In genomic region chr16:88651276-88651988, GRCh38 we compare ENCODE assay signal across 6 cellular contexts. TPM values are rescaled to one million over a fixed set of nuclear protein-coding genes. Genes with fewer than 3 reads are reported as not detected.
A peak's percentile ranks its signal among the peaks of the same experiment; 100 is the strongest.
DNase-seq lines count a peak whose midpoint lies in the region; ATAC-seq, FAIRE-seq and TF ChIP-seq lines count a peak whose summit lies in the region.

No MANE protein-coding gene starts in this region.

- H3K4me3 ChIP-seq in A549: peak overlapping the region; percentile 94
- peak overlapping the region; percentile 94 for H3K4me3 ChIP-seq in OCI-LY1 (ENCODE audit: low read depth, low read length, poor library complexity, severe bottlenecking)
- peak overlapping the region; percentile 81 for H3K4me3 ChIP-seq in brain microvascular endothelial cell (ENCODE audit: low read depth, low read length)
- H3K4me3 ChIP-seq in neutrophil (ENCODE audit: low read depth in 1 of 2, low read length in 1 of 2): peak overlapping the region; percentile 78 to 93

- no peaks in the 10 kb centered on the region for H3F3A ChIP-seq in OCI-LY1 (ENCODE audit: insufficient read depth, low read length)

- H3K9me3 ChIP-seq in A549 (no peaks in the 10 kb centered on the region), OCI-LY1 (ENCODE audit: low read length) (no peaks in the 10 kb centered on the region), neutrophil (no peaks in the 10 kb centered on the region)

- peak; percentile 6; a peak in 5 of 6 replicates for ATAC-seq in A549
- ATAC-seq in GM21423 (IDR thresholded peaks at IDR 0.05; ENCODE audit: unreplicated experiment): peak; percentile 70

- in situ Hi-C loops in brain microvascular endothelial cell (cut with HindIII; ENCODE audit: low pct_ligation_motif_present, low sequenced_read_pairs): no loop called here

- no peak overlapping the region for H2AFZ ChIP-seq in OCI-LY1 (ENCODE audit: low read length)

- FAIRE-seq in A549 (lab: Jason Lieb, UNC): no peak

- peak overlapping the region; percentile 89 to 93 for H3K27ac ChIP-seq in A549
- H3K27ac ChIP-seq in OCI-LY1 (ENCODE audit: low read depth, low read length, poor library complexity, severe bottlenecking): peak overlapping the region; percentile 95
- H3K27ac ChIP-seq in brain microvascular endothelial cell: peak overlapping the region; percentile 88
- H3K27ac ChIP-seq in neutrophil: peak overlapping the region; percentile 95

- POLR2A ChIA-PET in A549 (lab: Yijun Ruan, JAX): interaction anchor here (1.5 kb wide), 1 partner anchor 12 kb away, joined by 3 read pairs; the partner anchor contains the start of gene MVD

- TF ChIP-seq CTCF in A549 (IDR thresholded peaks at IDR 0.05): no peak
- TF ChIP-seq CTCF in OCI-LY1 (IDR thresholded peaks at IDR 0.05; ENCODE audit: low read length): no peak
- no peak for TF ChIP-seq CTCF in brain microvascular endothelial cell (IDR thresholded peaks at IDR 0.05; ENCODE audit: low read depth, low read length, missing control alignments)
- TF ChIP-seq CTCF in neutrophil (IDR thresholded peaks at IDR 0.05): no peak

- no peaks in the 10 kb centered on the region for H3K79me2 ChIP-seq in OCI-LY1 (ENCODE audit: insufficient read depth, low read length)

- peak overlapping the region; percentile 96 for H3K9ac ChIP-seq in OCI-LY1 (ENCODE audit: low read length)

- H3K9me2 ChIP-seq in OCI-LY1 (ENCODE audit: low read depth, low read length): no peaks in the 10 kb centered on the region

- TF ChIP-seq EP300 in A549 (IDR thresholded peaks at IDR 0.05): no peak

- CTCF ChIA-PET in A549 (lab: Yijun Ruan, JAX): no interaction called here

- 52% methylated on average over 15 of the region's 24 CpGs for WGBS in A549 (ENCODE audit: missing lambda C conversion rate)

- peak in 1 of 2 experiments; percentile 48 for DNase-seq in A549 (ENCODE audit: low read depth in 1 of 2, low spot score in 1 of 2)
- peak; percentile 56 for DNase-seq in brain microvascular endothelial cell
- DNase-seq in NCI-H2107 (lab: John Stamatoyannopoulos, UW): no peak

- peaks cover 21% of the 10 kb centered on the region for H3K4me1 ChIP-seq in A549
- H3K4me1 ChIP-seq in OCI-LY1 (ENCODE audit: insufficient read depth, low read length, severe bottlenecking): peaks cover 36% of the 10 kb centered on the region
- peaks cover 43 to 48% of the 10 kb centered on the region in 2 experiments for H3K4me1 ChIP-seq in neutrophil (ENCODE audit: control insufficient read depth in 1 of 2, insufficient read depth in 1 of 2, low read depth in 1 of 2, low read length in 1 of 2)

- TF ChIP-seq RAD21 in A549 (conservative IDR thresholded peaks at IDR 0.05 in 1 of 2, IDR thresholded peaks at IDR 0.05 in 1 of 2): no peak

- H3K4me2 ChIP-seq in A549 (peak overlapping the region; percentile 99), OCI-LY1 (ENCODE audit: low read length) (peak overlapping the region; percentile 96)

- H3K27me3 ChIP-seq in OCI-LY1 (ENCODE audit: insufficient read depth, low read length) (no peaks in the 10 kb centered on the region), brain microvascular endothelial cell (replicated peaks) (no peaks in the 10 kb centered on the region), neutrophil (no peaks in the 10 kb centered on the region)

- H4K20me1 ChIP-seq in OCI-LY1 (ENCODE audit: insufficient read depth, low read length): no peaks in the 10 kb centered on the region

- no peak for TF ChIP-seq POLR2A in A549 (IDR thresholded peaks at IDR 0.05; ENCODE audit: low read length)

- H3K36me3 ChIP-seq in OCI-LY1 (ENCODE audit: insufficient read depth, low read length): peaks cover 69% of the 10 kb centered on the region
- H3K36me3 ChIP-seq in brain microvascular endothelial cell (replicated peaks): peaks cover 47% of the 10 kb centered on the region
- peaks cover 27% of the 10 kb centered on the region for H3K36me3 ChIP-seq in neutrophil

TF ChIP-seq in A549, 52 proteins besides CTCF, POLR2A, EP300 and RAD21 (continues in another document):
- no peak for TF ChIP-seq FOSB (CRISPR knock-in tag; IDR thresholded peaks at IDR 0.05)
- no peak for TF ChIP-seq PBX3 (IDR thresholded peaks at IDR 0.05)
- no peak for TF ChIP-seq REST (IDR thresholded peaks at IDR 0.05)
- no peak for TF ChIP-seq ZFP36 (IDR thresholded peaks at IDR 0.05; ENCODE audit: borderline replicate concordance, partially characterized antibody)
- TF ChIP-seq ESRRA (IDR thresholded peaks at IDR 0.05; ENCODE audit: borderline replicate concordance, low read length): no peak
- TF ChIP-seq MAZ (IDR thresholded peaks at IDR 0.05; ENCODE audit: borderline replicate concordance, low read depth, low read length): no peak
- TF ChIP-seq TFCP2L1 (CRISPR knock-in tag; IDR thresholded peaks at IDR 0.05): no peak
- no peak for TF ChIP-seq CHD4 (IDR thresholded peaks at IDR 0.05; ENCODE audit: borderline replicate concordance)
- TF ChIP-seq JUNB (IDR thresholded peaks at IDR 0.05): no peak
- no peak for TF ChIP-seq ZC3H11A (IDR thresholded peaks at IDR 0.05)
- TF ChIP-seq EHF (CRISPR knock-in tag; IDR thresholded peaks at IDR 0.05): no peak

RNA-seq across cellular contexts. Expression of gene CYBA, which starts 0.6 kb away (rescaled TPM):
- polyA plus RNA-seq in A549 (2011; rRNA removed) (69.1 and 75.7 TPM in 2 replicates), A549 (2017; fragmentation: RNase III; extraction: RNeasy Plus Mini Kit Qiagen cat#74134 plus additional on column Dnase treatment) (160 to 185 TPM (median 175 TPM) in 3 replicates)
- polyA plus RNA-seq in A549 (2012; cell fraction: cytosol; rRNA removed): 333 and 385 TPM in 2 replicates
- 412 and 442 TPM in 2 replicates for polyA plus RNA-seq in A549 (2012; cell fraction: nucleus; rRNA removed)
- 46.7 and 51.4 TPM in 2 replicates for polyA minus RNA-seq in A549 (2011; rRNA and poly(A)+ RNA removed)

RNA-seq across cellular contexts. Expression of gene MVD, which starts 11.5 kb away (rescaled TPM):
- 5.8 and 6.4 TPM in 2 replicates for polyA plus RNA-seq in A549 (2011; rRNA removed)
- polyA plus RNA-seq in A549 (2012; cell fraction: cytosol; rRNA removed): 20.6 and 26.3 TPM in 2 replicates
- 62.1 and 76.2 TPM in 2 replicates for polyA plus RNA-seq in A549 (2012; cell fraction: nucleus; rRNA removed)
- 28.6 to 43.1 TPM (median 39.0 TPM) in 3 replicates for polyA plus RNA-seq in A549 (2017; fragmentation: RNase III; extraction: RNeasy Plus Mini Kit Qiagen cat#74134 plus additional on column Dnase treatment)
- 4.6 and 8.2 TPM in 2 replicates for polyA minus RNA-seq in A549 (2011; rRNA and poly(A)+ RNA removed)

RNA-seq across cellular contexts. Expression of gene IL17C, which starts 13.1 kb away (rescaled TPM):
- polyA plus RNA-seq in A549 (2011; rRNA removed) (not detected in 2 replicates), A549 (2017; fragmentation: RNase III; extraction: RNeasy Plus Mini Kit Qiagen cat#74134 plus additional on column Dnase treatment) (not detected in 3 replicates)
- polyA plus RNA-seq in A549 (2012; cell fraction: cytosol; rRNA removed): 0.06 and 0.09 TPM in 2 replicates
- 0.71 and 0.95 TPM in 2 replicates for polyA plus RNA-seq in A549 (2012; cell fraction: nucleus; rRNA removed)
- polyA minus RNA-seq in A549 (2011; rRNA and poly(A)+ RNA removed): 0.24 TPM in 1 of 2 replicates, not detected in the other

RNA-seq across cellular contexts. Expression of gene SNAI3, which starts 34.9 kb away (rescaled TPM):
- polyA plus RNA-seq in A549 (2011; rRNA removed) (not detected in 2 replicates), A549 (2017; fragmentation: RNase III; extraction: RNeasy Plus Mini Kit Qiagen cat#74134 plus additional on column Dnase treatment) (0.05 to 0.08 TPM in 2 of 3 replicates, not detected in the other)
- 0.05 TPM in 1 of 2 replicates, not detected in the other for polyA plus RNA-seq in A549 (2012; cell fraction: cytosol; rRNA removed)
- polyA plus RNA-seq in A549 (2012; cell fraction: nucleus; rRNA removed): 0.07 TPM in 1 of 2 replicates, not detected in the other
- not detected in 2 replicates for polyA minus RNA-seq in A549 (2011; rRNA and poly(A)+ RNA removed)

RNA-seq across cellular contexts. Expression of gene RNF166, which starts 54.8 kb away (rescaled TPM):
- polyA plus RNA-seq in A549 (2011; rRNA removed) (7.9 and 9.4 TPM in 2 replicates), A549 (2017; fragmentation: RNase III; extraction: RNeasy Plus Mini Kit Qiagen cat#74134 plus additional on column Dnase treatment) (10.4 to 11.6 TPM (median 11.6 TPM) in 3 replicates)
- polyA plus RNA-seq in A549 (2012; cell fraction: cytosol; rRNA removed): 21.5 and 29.0 TPM in 2 replicates
- 51.0 and 68.4 TPM in 2 replicates for polyA plus RNA-seq in A549 (2012; cell fraction: nucleus; rRNA removed)
- 9.8 and 16.2 TPM in 2 replicates for polyA minus RNA-seq in A549 (2011; rRNA and poly(A)+ RNA removed)
